In the genomic region with DNA sequence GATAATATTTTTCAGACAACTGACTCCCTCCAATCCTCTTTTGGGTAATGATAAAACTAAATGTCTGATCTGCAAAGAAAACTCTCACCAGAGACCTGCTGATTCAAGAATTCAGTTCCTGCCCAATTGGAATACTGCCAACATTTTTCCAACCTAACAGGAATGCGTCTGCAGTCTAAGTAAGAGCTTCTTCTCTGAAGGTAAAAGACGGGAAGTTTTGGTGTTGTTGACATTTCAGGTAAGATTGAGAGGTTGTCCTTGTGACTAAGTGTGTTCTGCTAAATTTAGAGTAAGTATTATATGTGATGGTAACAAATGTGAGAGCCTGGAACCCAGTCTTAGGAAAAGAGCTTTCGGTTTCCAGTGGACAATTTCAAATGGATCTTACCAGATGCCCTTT, we compare ENCODE assay signal across 14 cellular contexts. TPM values are rescaled to one million over a fixed set of nuclear protein-coding genes. Genes with fewer than 3 reads are reported as not detected.
A peak's percentile ranks its signal among the peaks of the same experiment; 100 is the strongest.
DNase-seq lines count a peak whose midpoint lies in the region; ATAC-seq and TF ChIP-seq lines count a peak whose summit lies in the region.
"Had no signal": no experiment of that assay in that cellular context is flagged by ENCODE, and none has a peak within 500 bp of the region (broad histone marks: within the 10 kb centered on the region; RNA-seq: fewer than 3 reads in every experiment).

No MANE protein-coding gene starts in this region.

- no peak overlapping the region for H2BK15ac ChIP-seq in mesendoderm (replicated peaks; ENCODE audit: low read depth)

- H4K8ac ChIP-seq in mesendoderm (ENCODE audit: low read depth, low read length): no peak overlapping the region

- WGBS in mesendoderm (ENCODE audit: extremely low coverage, insufficient coverage, low lambda C conversion rate): no CpG with 5 or more reads among the region's 3 CpGs

- H4K5ac ChIP-seq in mesendoderm (ENCODE audit: low read length): no peak overlapping the region

- H3K27ac Mint-ChIP-seq in Calu3 (ENCODE audit: unreplicated experiment): no peak overlapping the region
- H3K27ac Mint-ChIP-seq: natural killer cell had no signal

- no peaks in the 10 kb centered on the region for H3K79me1 ChIP-seq in mesendoderm (ENCODE audit: low read length)

- no peak overlapping the region for H2BK120ac ChIP-seq in mesendoderm (ENCODE audit: low read depth, low read length)

- CTCF ChIA-PET in Calu3 (lab: Charles Lee): interaction anchor here (0.7 to 1.2 kb wide), 2 partner anchors 20 to 315 kb away, joined by 3 read pairs; no protein-coding TSS in a partner anchor

- H2BK5ac ChIP-seq in mesendoderm (ENCODE audit: low read length): no peak overlapping the region

- H3K18ac ChIP-seq in mesendoderm (ENCODE audit: low read length): no peak overlapping the region

- H3K56ac ChIP-seq in mesendoderm (ENCODE audit: low read length): no peak overlapping the region

- H3K4ac ChIP-seq in mesendoderm (ENCODE audit: low read depth, low read length): no peak overlapping the region

- no peaks in the 10 kb centered on the region for H3K27me3 ChIP-seq in mesendoderm (ENCODE audit: insufficient read depth, low read length, poor library complexity)

- H3K4me1 Mint-ChIP-seq in Calu3 (ENCODE audit: low read depth, unreplicated experiment): peaks cover 16% of the 10 kb centered on the region
- H3K4me1 Mint-ChIP-seq: natural killer cell had no signal

- no peaks in the 10 kb centered on the region for H3K36me3 ChIP-seq in mesendoderm (ENCODE audit: control insufficient read depth, insufficient read depth, low read length)

- no peak overlapping the region for H3K27ac ChIP-seq in mesendoderm (ENCODE audit: low read depth, low read length)

- ATAC-seq in HG03520 (IDR thresholded peaks at IDR 0.05; ENCODE audit: unreplicated experiment) (no peak), GM21717 (IDR thresholded peaks at IDR 0.05; ENCODE audit: unreplicated experiment) (no peak)
- ATAC-seq: natural killer cell had no signal

- H3K4me3 Mint-ChIP-seq in Calu3 (ENCODE audit: low read depth, unreplicated experiment): no peak overlapping the region
- H3K4me3 Mint-ChIP-seq: natural killer cell had no signal

- H3K23ac ChIP-seq in mesendoderm (ENCODE audit: low read length): no peak overlapping the region

- no peaks in the 10 kb centered on the region for H3K4me1 ChIP-seq in mesendoderm (ENCODE audit: control insufficient read depth, low read depth, low read length)

- TF ChIP-seq CTCF in Calu3 (IDR thresholded peaks at IDR 0.05; ENCODE audit: unreplicated experiment) (no peak), epithelial cell of proximal tubule (conservative IDR thresholded peaks at IDR 0.05; ENCODE audit: low read depth, low read length) (no peak)

- intact Hi-C loops in Calu3 (cut with micrococcal nuclease; ENCODE audit: unreplicated experiment) (no loop called here), head of caudate nucleus (cut with DNase I) (no loop called here)

- H3K36me3 Mint-ChIP-seq in Calu3 (ENCODE audit: insufficient read depth, unreplicated experiment): no peaks in the 10 kb centered on the region
- H3K36me3 Mint-ChIP-seq: natural killer cell had no signal

- H3K4me3 ChIP-seq in epithelial cell of proximal tubule (ENCODE audit: low read depth, low read length) (no peak overlapping the region), mesendoderm (ENCODE audit: low read length) (no peak overlapping the region)

- no peak overlapping the region for H2AK5ac ChIP-seq in mesendoderm (ENCODE audit: low read length)

- H3K9ac ChIP-seq in mesendoderm (ENCODE audit: low read length): no peak overlapping the region

- H3K27me3 Mint-ChIP-seq in Calu3 (ENCODE audit: unreplicated experiment): no peaks in the 10 kb centered on the region

- H3K4me2 ChIP-seq in mesendoderm (ENCODE audit: low read length): no peak overlapping the region

- DNase-seq in Calu3 (peak; percentile 6), LoVo (ENCODE audit: low spot score) (peak; percentile 36), epithelial cell of proximal tubule (ENCODE audit: low read depth) (peak; percentile 91), mesendoderm (peak; percentile 18), head of caudate nucleus (no peak)
- DNase-seq in activated CD8-positive, alpha-beta memory T cell treated with anti-CD3 and anti-CD28 coated beads, Interleukin-2, amount 50 U/mL, for 4 hours: no peak
- DNase-seq: activated CD4-positive, alpha-beta T cell treated with anti-CD3 and anti-CD28 coated beads for 4 hours; activated effector memory CD4-positive, alpha-beta T cell treated with Interleukin-2 at 50 U/mL for 16 hours; natural killer cell; NCI-H2107; stimulated activated naive CD4-positive, alpha-beta T cell had no signal

- H3K79me2 ChIP-seq in mesendoderm (ENCODE audit: control insufficient read depth, insufficient read depth, low read length): no peaks in the 10 kb centered on the region

- BruUV-seq in Calu3 (replicated peaks; lab: Mats Ljungman, UMichigan): no TSS peak

- no peaks in the 10 kb centered on the region for H3K9me3 Mint-ChIP-seq in Calu3 (ENCODE audit: low read depth, unreplicated experiment)
- H3K9me3 Mint-ChIP-seq: natural killer cell had no signal

RNA-seq across cellular contexts. Expression of a gene that starts 17.6 kb away (rescaled TPM):
- total RNA-seq in Calu3 (2022): 13.8 and 23.5 TPM in 2 replicates
- total RNA-seq in epithelial cell of proximal tubule: 9.6 and 11.6 TPM in 2 replicates
- 4.0 TPM for polyA plus RNA-seq in mesendoderm (2013, experiment 1 of 2)
- polyA plus RNA-seq in mesendoderm (2013, experiment 2 of 2): 4.0 TPM

RNA-seq across cellular contexts. Expression of a gene that starts 39.6 kb away (rescaled TPM):
- total RNA-seq in Calu3 (2022) (52.3 and 201 TPM in 2 replicates), epithelial cell of proximal tubule (2.0 and 3.4 TPM in 2 replicates)
- polyA plus RNA-seq in mesendoderm (2013, experiment 1 of 2): 2.2 TPM
- polyA plus RNA-seq in mesendoderm (2013, experiment 2 of 2): 2.2 TPM

RNA-seq across cellular contexts. Expression of a gene that starts 54.1 kb away (rescaled TPM):
- total RNA-seq in Calu3 (2022) (not detected in 2 replicates), epithelial cell of proximal tubule (0.36 TPM in 1 of 2 replicates, not detected in the other)
- not detected for polyA plus RNA-seq in mesendoderm (2013, experiment 1 of 2)
- 0.03 TPM for polyA plus RNA-seq in mesendoderm (2013, experiment 2 of 2)
- total RNA-seq: natural killer cell, SK-MEL-5 had no signal

Comparison
In these comparisons a context has a peak if more than half of its experiments do, and no peak if none do; other contexts are left out.
1. DNase-seq: peak in Calu3 (single experiment), LoVo (single experiment), epithelial cell of proximal tubule (single experiment) and mesendoderm (single experiment); none in activated CD8-positive, alpha-beta memory T cell treated with anti-CD3 and anti-CD28 coated beads, Interleukin-2, amount 50 U/mL, for 4 hours (single experiment) and head of caudate nucleus (0 of 42).
2. RNA of a gene that starts 39.6 kb away (total RNA-seq): 52.3 to 201 TPM in Calu3; 2.0 to 3.4 TPM in epithelial cell of proximal tubule; every median in the first group is over 10 times any median in the second.